1 cellular context compared by ENCODE assay signal in the genomic region with DNA sequence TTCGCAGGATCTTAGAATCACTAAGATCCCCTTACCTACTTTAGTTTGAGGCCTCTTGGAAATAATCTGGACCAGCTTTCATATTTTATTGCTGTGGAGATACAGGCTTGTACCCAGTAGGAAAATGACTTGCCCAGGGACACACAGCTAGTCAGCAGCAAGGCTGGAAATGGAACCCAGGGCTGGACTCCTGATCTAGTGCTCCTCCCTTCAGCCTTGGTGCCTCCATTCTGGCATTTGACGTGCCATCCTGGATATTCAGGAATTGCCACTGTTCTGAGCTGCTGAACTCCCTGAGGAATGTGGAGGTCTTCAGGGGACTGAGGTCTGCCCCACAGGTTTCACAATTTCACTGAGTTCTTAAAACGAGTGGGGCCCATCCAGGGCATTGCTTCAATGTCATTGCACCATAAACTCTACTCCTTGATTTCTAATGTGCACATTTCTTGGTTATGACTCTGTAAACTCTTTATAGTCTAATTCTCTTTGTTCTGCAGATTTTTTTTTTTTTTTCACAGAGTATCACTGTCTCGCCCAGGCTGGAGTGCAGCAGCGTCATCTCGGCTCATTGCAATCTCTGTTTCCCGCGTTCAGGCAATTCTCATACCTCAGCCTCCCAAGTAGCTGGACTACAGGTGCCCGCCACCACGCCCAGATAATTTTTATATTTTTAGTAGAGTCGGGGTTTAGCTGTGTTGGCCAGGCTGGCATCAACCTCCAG.
TF ChIP-seq lines count a peak whose summit lies in the region.

No MANE protein-coding gene starts in this region.

TF ChIP-seq in GM12878, 131 proteins besides CTCF, POLR2A, EP300 and RAD21:
- TF ChIP-seq, protein P1, sequence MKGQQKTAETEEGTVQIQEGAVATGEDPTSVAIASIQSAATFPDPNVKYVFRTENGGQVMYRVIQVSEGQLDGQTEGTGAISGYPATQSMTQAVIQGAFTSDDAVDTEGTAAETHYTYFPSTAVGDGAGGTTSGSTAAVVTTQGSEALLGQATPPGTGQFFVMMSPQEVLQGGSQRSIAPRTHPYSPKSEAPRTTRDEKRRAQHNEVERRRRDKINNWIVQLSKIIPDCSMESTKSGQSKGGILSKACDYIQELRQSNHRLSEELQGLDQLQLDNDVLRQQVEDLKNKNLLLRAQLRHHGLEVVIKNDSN (IDR thresholded peaks at IDR 0.05; ENCODE audit: borderline replicate concordance, extremely low read length, insufficient read depth, low read depth, low read length), result no peak
- TF ChIP-seq, protein P2, sequence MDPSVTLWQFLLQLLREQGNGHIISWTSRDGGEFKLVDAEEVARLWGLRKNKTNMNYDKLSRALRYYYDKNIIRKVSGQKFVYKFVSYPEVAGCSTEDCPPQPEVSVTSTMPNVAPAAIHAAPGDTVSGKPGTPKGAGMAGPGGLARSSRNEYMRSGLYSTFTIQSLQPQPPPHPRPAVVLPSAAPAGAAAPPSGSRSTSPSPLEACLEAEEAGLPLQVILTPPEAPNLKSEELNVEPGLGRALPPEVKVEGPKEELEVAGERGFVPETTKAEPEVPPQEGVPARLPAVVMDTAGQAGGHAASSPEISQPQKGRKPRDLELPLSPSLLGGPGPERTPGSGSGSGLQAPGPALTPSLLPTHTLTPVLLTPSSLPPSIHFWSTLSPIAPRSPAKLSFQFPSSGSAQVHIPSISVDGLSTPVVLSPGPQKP (IDR thresholded peaks at IDR 0.05; ENCODE audit: low read depth, low read length), result no peak
